In genomic region chr21:45138199-45139002, GRCh38 we compare ENCODE assay signal across 7 cellular contexts.
DNase-seq lines count a peak whose midpoint lies in the region; TF ChIP-seq lines count a peak whose summit lies in the region.

No MANE protein-coding gene starts in this region.

- peak; percentile 74 for DNase-seq in GM10266 (ENCODE audit: extremely low spot score)
- peak; percentile 69 for DNase-seq in NAMALWA (ENCODE audit: low spot score)
- DNase-seq in breast epithelium (ENCODE audit: low spot score in 2 of 2), result no peak
- peak; percentile 57 for DNase-seq in kidney tubule cell (ENCODE audit: low spot score)
- DNase-seq in stimulated activated CD4-positive, alpha-beta T cell treated with anti-CD3 and anti-CD28 coated beads, Interleukin-4, amount 100 ng/mL, for 48 hours (ENCODE audit: low read depth in 2 of 2), result peak; percentile 72 to 81
- no peak for DNase-seq in putamen (ENCODE audit: low spot score)

- no peaks in the 10 kb centered on the region for H3K27me3 ChIP-seq in breast epithelium

- no peaks in the 10 kb centered on the region for H3K4me1 ChIP-seq in breast epithelium

- H3K27ac ChIP-seq in VCaP (no peak overlapping the region), breast epithelium (no peak overlapping the region)

- intact Hi-C loops in breast epithelium (cut with DNase I; ENCODE audit: low total_unique reads), result no loop called here

- H3K9me3 ChIP-seq in breast epithelium, result no peaks in the 10 kb centered on the region

- TF ChIP-seq POLR2A in breast epithelium (IDR thresholded peaks at IDR 0.05), result no peak

- H3K36me3 ChIP-seq in breast epithelium, result no peaks in the 10 kb centered on the region

- TF ChIP-seq CTCF in GM10266 (IDR thresholded peaks at IDR 0.05; ENCODE audit: control insufficient read depth, insufficient read depth, low read depth, missing control alignments), result peak; percentile 76
- TF ChIP-seq CTCF in VCaP (conservative IDR thresholded peaks at IDR 0.05), result peak; percentile 93
- TF ChIP-seq CTCF in breast epithelium (IDR thresholded peaks at IDR 0.05), result peak; percentile 23 to 61 (median 44)

- no peak overlapping the region for H3K4me3 ChIP-seq in breast epithelium

Comparison
In these comparisons a context has a peak if more than half of its experiments do, and no peak if none do; other contexts are left out.
1. DNase-seq: peak in GM10266 (single experiment), NAMALWA (single experiment), kidney tubule cell (single experiment) and stimulated activated CD4-positive, alpha-beta T cell treated with anti-CD3 and anti-CD28 coated beads, Interleukin-4, amount 100 ng/mL, for 48 hours (2 of 2); none in breast epithelium (0 of 2) and putamen (single experiment).
2. Peak in every context shown above with its lines, with median percentiles within 50 percentile points of each other: CTCF ChIP-seq.